ENCODE assay signal across 13 cellular contexts in the genomic region with DNA sequence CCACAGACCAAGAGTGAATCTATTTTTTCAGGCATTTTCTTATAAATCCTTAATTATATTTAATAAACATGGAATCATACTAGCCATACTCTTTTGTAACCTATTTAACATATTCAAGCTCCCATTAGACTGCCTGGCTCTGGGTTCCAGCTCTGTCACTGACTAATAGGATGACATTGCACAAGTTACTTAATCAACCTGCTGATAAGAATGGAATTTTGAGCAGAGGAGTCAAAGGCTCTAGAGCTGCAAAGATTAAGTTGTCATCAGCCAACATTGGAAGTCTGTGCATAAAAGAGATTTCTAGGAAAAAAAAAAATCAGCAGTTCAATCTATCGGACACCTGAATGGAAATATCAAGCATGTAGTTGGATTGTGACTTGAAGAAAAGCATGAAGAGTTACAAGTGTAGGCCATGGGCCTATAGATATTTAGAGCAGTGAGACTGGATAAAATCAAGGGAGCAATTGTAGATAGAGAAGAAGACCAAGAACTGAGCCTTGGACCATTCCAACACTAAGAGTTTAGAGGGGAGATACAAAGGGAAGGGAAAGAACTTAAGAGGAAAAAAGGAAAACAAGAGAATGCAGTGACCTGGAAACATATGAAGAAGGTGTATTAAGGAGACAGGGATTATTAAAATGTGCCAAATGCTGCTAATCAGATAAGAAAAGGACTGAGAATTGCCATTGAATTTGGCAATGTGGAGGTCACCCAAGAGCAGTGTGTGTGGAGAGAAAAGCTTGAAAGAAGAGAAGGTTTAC. TPM values are rescaled to one million over a fixed set of nuclear protein-coding genes. Genes with fewer than 3 reads are reported as not detected.
A peak's percentile ranks its signal among the peaks of the same experiment; 100 is the strongest.
DNase-seq lines count a peak whose midpoint lies in the region; ATAC-seq, FAIRE-seq and TF ChIP-seq lines count a peak whose summit lies in the region.
"Had no signal": no experiment of that assay in that cellular context is flagged by ENCODE, and none has a peak within 500 bp of the region (broad histone marks: within the 10 kb centered on the region; RNA-seq: fewer than 3 reads in every experiment).

No MANE protein-coding gene starts in this region.

- no peak overlapping the region for H4K5ac ChIP-seq in H9 (ENCODE audit: insufficient read length, low read depth, low read length)

- no peaks in the 10 kb centered on the region for H3K27me3 ChIP-seq in adipocyte (replicated peaks; ENCODE audit: control insufficient read depth, insufficient read depth, low read length)
- H3K27me3 ChIP-seq in right atrium auricular region, result no peaks in the 10 kb centered on the region
- no peaks in the 10 kb centered on the region for H3K27me3 ChIP-seq in small intestine (ENCODE audit: control insufficient read depth in 2 of 2, insufficient read depth in 2 of 2, low read length in 2 of 2)
- H3K27me3 ChIP-seq in H9 (ENCODE audit: insufficient read depth, low read length), result no peaks in the 10 kb centered on the region

- H4K8ac ChIP-seq in H9 (replicated peaks; ENCODE audit: insufficient read length, low read depth, low read length), result no peak overlapping the region

- no peak overlapping the region for H2BK12ac ChIP-seq in H9 (ENCODE audit: insufficient read length, low read depth, low read length)

- WGBS in small intestine, 3 donors, result 33 to 70% (median 48%) methylated on average over 1 of the region's 1 CpG
- no CpG with 5 or more reads among the region's 1 CpG for WGBS in H9 (ENCODE audit: extremely low coverage, insufficient read length, low lambda C conversion rate)

- no peak overlapping the region for H3K4ac ChIP-seq in H9 (ENCODE audit: low read depth, low read length)

- no peak overlapping the region for H3K18ac ChIP-seq in H9 (ENCODE audit: insufficient read length, low read depth, low read length)

- no peaks in the 10 kb centered on the region for H3K36me3 ChIP-seq in adipocyte (ENCODE audit: control insufficient read depth, insufficient read depth, low read length, severe bottlenecking)
- H3K36me3 ChIP-seq in right atrium auricular region, result no peaks in the 10 kb centered on the region
- H3K36me3 ChIP-seq in small intestine (ENCODE audit: control insufficient read depth in 2 of 2, insufficient read depth in 2 of 2, low read length in 2 of 2), result no peaks in the 10 kb centered on the region

- no peaks in the 10 kb centered on the region for H3K9me3 Mint-ChIP-seq in H9
- H3K9me3 Mint-ChIP-seq: CD8-positive, alpha-beta T cell; stimulated activated naive CD8-positive, alpha-beta T cell treated with anti-CD3 and anti-CD28 coated beads, Interleukin-15, amount 100 ng/mL, for 72 hours had no signal

- H3K27me3 Mint-ChIP-seq in H9 (ENCODE audit: low read depth), result peaks cover 1% of the 10 kb centered on the region

- no peak for FAIRE-seq in small intestine (lab: Jason Lieb, UNC)

- H3K27ac ChIP-seq in right atrium auricular region, result peak overlapping the region; percentile 53 to 63
- H3K27ac ChIP-seq in small intestine (ENCODE audit: low read depth in 1 of 2, low read length in 1 of 2), result peak overlapping the region; percentile 50 to 65
- no peak overlapping the region for H3K27ac ChIP-seq in H9 (ENCODE audit: insufficient read length, low read depth, low read length)

- H2AFZ ChIP-seq in H9 (ENCODE audit: low read length), result no peak overlapping the region

- H3K4me3 Mint-ChIP-seq in H9, result no peak overlapping the region
- H3K4me3 Mint-ChIP-seq: CD8-positive, alpha-beta T cell; stimulated activated naive CD8-positive, alpha-beta T cell treated with anti-CD3 and anti-CD28 coated beads, Interleukin-15, amount 100 ng/mL, for 72 hours had no signal

- H2AK5ac ChIP-seq in H9 (ENCODE audit: insufficient read length, low read length), result no peak overlapping the region

- H2BK120ac ChIP-seq in H9 (ENCODE audit: low read depth, low read length, poor library complexity, severe bottlenecking), result no peak overlapping the region

- DNase-seq in GM03348 (ENCODE audit: low spot score) (peak; percentile 5), adipocyte (ENCODE audit: low read depth) (peak; percentile 22), right atrium auricular region (ENCODE audit: low spot score) (no peak), small intestine (peak; percentile 81), SHP77 (lab: John Stamatoyannopoulos, UW) (no peak), H9 (no peak)
- no peak for DNase-seq in activated CD4-positive, alpha-beta T cell treated with anti-CD3 and anti-CD28 coated beads, Interleukin-2, amount 50 U/mL, for 48 hours
- DNase-seq: activated effector memory CD4-positive, alpha-beta T cell treated with anti-CD3 and anti-CD28 coated beads, Interleukin-2, amount 50 U/mL, for 16 hours; CD8-positive, alpha-beta T cell; left colon; NCI-H1105; stimulated activated naive CD8-positive, alpha-beta T cell treated with anti-CD3 and anti-CD28 coated beads, Interleukin-15, amount 100 ng/mL, for 72 hours had no signal

- no peak overlapping the region for H3K27ac Mint-ChIP-seq in H9
- H3K27ac Mint-ChIP-seq: CD8-positive, alpha-beta T cell; stimulated activated naive CD8-positive, alpha-beta T cell treated with anti-CD3 and anti-CD28 coated beads, Interleukin-15, amount 100 ng/mL, for 72 hours had no signal

- no peak overlapping the region for H3K56ac ChIP-seq in H9 (ENCODE audit: insufficient read length, low read depth, low read length)

- no peak for ATAC-seq in GM21526 (IDR thresholded peaks at IDR 0.05; ENCODE audit: low FRiP score, unreplicated experiment)
- ATAC-seq: CD8-positive, alpha-beta T cell; left colon; stimulated activated naive CD8-positive, alpha-beta T cell treated with anti-CD3 and anti-CD28 coated beads, Interleukin-15, amount 100 ng/mL, for 72 hours had no signal

- H3K4me1 ChIP-seq in adipocyte (ENCODE audit: control insufficient read depth, insufficient read depth, low read length) (peaks cover 45% of the 10 kb centered on the region), right atrium auricular region (peaks cover 0 to 19% of the 10 kb centered on the region in 2 donors), small intestine (ENCODE audit: control insufficient read depth in 2 of 2, insufficient read depth in 1 of 2, low read depth in 1 of 2, low read length in 1 of 2) (peaks cover 5 to 8% of the 10 kb centered on the region in 2 donors), H9 (ENCODE audit: insufficient read depth, low read length) (no peaks in the 10 kb centered on the region)

- H3K4me2 ChIP-seq in H9 (ENCODE audit: insufficient read depth, insufficient read length, low read length), result no peak overlapping the region

- H2BK20ac ChIP-seq in H9 (ENCODE audit: low read depth, low read length, poor library complexity, severe bottlenecking), result no peak overlapping the region

- H2BK5ac ChIP-seq in H9 (ENCODE audit: insufficient read length, low read length), result no peak overlapping the region

- no peaks in the 10 kb centered on the region for H3K23me2 ChIP-seq in H9 (ENCODE audit: insufficient read length, low read depth, low read length, poor library complexity, severe bottlenecking)

- no peak overlapping the region for H3K23ac ChIP-seq in H9 (ENCODE audit: insufficient read length, low read depth, low read length)

- H2BK15ac ChIP-seq in H9 (ENCODE audit: low read depth, low read length), result no peak overlapping the region

- no peak overlapping the region for H4K91ac ChIP-seq in H9 (ENCODE audit: insufficient read length, low read depth, low read length)

- no peaks in the 10 kb centered on the region for H3K9me3 ChIP-seq in adipocyte (ENCODE audit: control insufficient read depth, low read length)
- H3K9me3 ChIP-seq in right atrium auricular region, result no peaks in the 10 kb centered on the region
- no peaks in the 10 kb centered on the region for H3K9me3 ChIP-seq in small intestine (ENCODE audit: control insufficient read depth, low read depth)
- H3K9me3 ChIP-seq in H9 (ENCODE audit: control insufficient read depth, low read depth, low read length), result no peaks in the 10 kb centered on the region

- no peak overlapping the region for H3K14ac ChIP-seq in H9 (ENCODE audit: insufficient read depth, low read length)

- no peak overlapping the region for H3T11ph ChIP-seq in H9 (ENCODE audit: low read length)

- peaks cover 2 to 6% of the 10 kb centered on the region in 2 experiments; a peak in 2 of 4 replicates for H3K4me1 Mint-ChIP-seq in H9
- H3K4me1 Mint-ChIP-seq: stimulated activated naive CD8-positive, alpha-beta T cell treated with anti-CD3 and anti-CD28 coated beads, Interleukin-15, amount 100 ng/mL, for 72 hours had no signal

- H3K36me3 Mint-ChIP-seq in H9 (ENCODE audit: insufficient read depth in 1 of 3, low read depth in 3 of 3), result no peaks in the 10 kb centered on the region
- H3K36me3 Mint-ChIP-seq: CD8-positive, alpha-beta T cell had no signal

- H3K79me1 ChIP-seq in H9 (ENCODE audit: insufficient read depth, low read depth, low read length, poor library complexity, severe bottlenecking), result no peaks in the 10 kb centered on the region

- H3K9ac ChIP-seq in adipocyte (ENCODE audit: low read length) (no peak overlapping the region), H9 (ENCODE audit: extremely low read depth, insufficient read length, low read length) (no peak overlapping the region)

- no peak for TF ChIP-seq CTCF in right atrium auricular region (IDR thresholded peaks at IDR 0.05)
- no peak for TF ChIP-seq CTCF in H9 (conservative IDR thresholded peaks at IDR 0.05)

- H3K79me2 ChIP-seq in H9 (ENCODE audit: insufficient read depth, low read length), result no peaks in the 10 kb centered on the region

- no peaks in the 10 kb centered on the region for H4K20me1 ChIP-seq in H9 (ENCODE audit: control insufficient read depth, insufficient read depth, insufficient read length)

- H3K4me3 ChIP-seq in adipocyte (ENCODE audit: low read length) (peak overlapping the region; percentile 60), right atrium auricular region (no peak overlapping the region), small intestine (ENCODE audit: low read depth in 1 of 2, low read length in 2 of 2) (no peak overlapping the region)

RNA-seq across cellular contexts. Expression of a gene that starts 11.0 kb away (rescaled TPM):
- total RNA-seq in right atrium auricular region (10 to 100 TPM; 16.6 to 30.2 TPM), H9 (2021) (11.5 and 11.7 TPM in 2 replicates)
- 10 to 100 TPM; 11.1 to 14.3 (median 14.1) TPM for polyA plus RNA-seq in small intestine

RNA-seq across cellular contexts. Expression of a gene that starts 40.8 kb away (rescaled TPM):
- total RNA-seq in right atrium auricular region (10 to 100 TPM in 1 of 2 donors, 1 to 10 TPM in 1; 9.7 to 10.1 TPM), H9 (2021) (26.9 and 31.1 TPM in 2 replicates)
- polyA plus RNA-seq in small intestine, result 10 to 100 TPM; 11.1 to 15.0 (median 13.7) TPM

Comparison
In these comparisons a context has a peak if more than half of its experiments do, and no peak if none do; other contexts are left out.
1. DNase-seq: peak in GM03348 (single experiment), adipocyte (single experiment) and small intestine (single experiment); none in right atrium auricular region (single experiment), SHP77 (0 of 2), activated CD4-positive, alpha-beta T cell treated with anti-CD3 and anti-CD28 coated beads, Interleukin-2, amount 50 U/mL, for 48 hours (0 of 2) and H9 (single experiment).